ENCODE assay signal across 13 cellular contexts in genomic region chr18:58093311-58093790, GRCh38.
"Had no signal": no experiment of that assay in that cellular context is flagged by ENCODE, and none has a peak within 500 bp of the region (broad histone marks: within the 10 kb centered on the region; RNA-seq: fewer than 3 reads in every experiment).

No MANE protein-coding gene starts in this region.

- H3K27me3 ChIP-seq: ascending aorta had no signal

- H3K4me3 ChIP-seq: ascending aorta had no signal

- H3K27me3 Mint-ChIP-seq: activated CD4-positive, alpha-beta T cell treated with anti-CD3 and anti-CD28 coated beads, Interleukin-2, amount 10 ng/mL, durations not matched to agents 24 days and 14 days; activated CD8-positive, alpha-beta T cell treated with anti-CD3 and anti-CD28 coated beads for 36 hours had no signal

- H3K9me3 Mint-ChIP-seq: activated CD4-positive, alpha-beta T cell treated with anti-CD3 and anti-CD28 coated beads, Interleukin-2, amount 10 ng/mL, durations not matched to agents 24 days and 14 days; activated CD8-positive, alpha-beta T cell treated with anti-CD3 and anti-CD28 coated beads for 36 hours; activated naive CD4-positive, alpha-beta T cell treated with anti-CD3 and anti-CD28 coated beads for 36 hours; activated T-cell treated with anti-CD3 and anti-CD28 coated beads, Interleukin-2, amount 50 U/mL, for 24 hours; activated T-helper 2 cell treated with anti-CD3 and anti-CD28 coated beads, Interferon-gamma antibody, Interleukin-2, Interleukin-4, amounts not matched to agents 10 μg/mL and 5 μg/mL and 100 μg/mL, durations not matched to agents 14 hours and 24 hours and 36 hours; effector memory CD8-positive, alpha-beta T cell had no signal

- DNase-seq: activated CD4-positive, alpha-beta T cell treated with anti-CD3 and anti-CD28 coated beads, Interleukin-2, amount 10 ng/mL, durations not matched to agents 24 days and 14 days; activated CD8-positive, alpha-beta T cell treated with anti-CD3 and anti-CD28 coated beads for 36 hours; activated naive CD4-positive, alpha-beta T cell treated with anti-CD3 and anti-CD28 coated beads for 36 hours; activated T-cell treated with anti-CD3 and anti-CD28 coated beads, Interleukin-2, amount 50 U/mL, for 24 hours; effector memory CD8-positive, alpha-beta T cell; occipital lobe; retina; stimulated activated CD8-positive, alpha-beta memory T cell treated with anti-CD3 and anti-CD28 coated beads, Interleukin-4, amount 100 ng/mL, for 48 hours; stimulated activated naive CD4-positive, alpha-beta T cell; T-helper 1 cell; T-helper 9 cell had no signal

- H3K27ac ChIP-seq: ascending aorta had no signal

- H3K36me3 ChIP-seq: ascending aorta had no signal

- ATAC-seq: activated CD8-positive, alpha-beta T cell treated with anti-CD3 and anti-CD28 coated beads for 36 hours; effector memory CD8-positive, alpha-beta T cell had no signal

- H3K27ac Mint-ChIP-seq: activated CD4-positive, alpha-beta T cell treated with anti-CD3 and anti-CD28 coated beads, Interleukin-2, amount 10 ng/mL, durations not matched to agents 24 days and 14 days; activated CD8-positive, alpha-beta T cell treated with anti-CD3 and anti-CD28 coated beads for 36 hours; activated naive CD4-positive, alpha-beta T cell treated with anti-CD3 and anti-CD28 coated beads for 36 hours; activated T-helper 2 cell treated with anti-CD3 and anti-CD28 coated beads, Interferon-gamma antibody, Interleukin-2, Interleukin-4, amounts not matched to agents 10 μg/mL and 5 μg/mL and 100 μg/mL, durations not matched to agents 14 hours and 24 hours and 36 hours; effector memory CD8-positive, alpha-beta T cell had no signal

- H3K9me3 ChIP-seq: ascending aorta had no signal

- H3K4me1 ChIP-seq: ascending aorta had no signal

- H3K4me3 Mint-ChIP-seq: activated CD4-positive, alpha-beta T cell treated with anti-CD3 and anti-CD28 coated beads, Interleukin-2, amount 10 ng/mL, durations not matched to agents 24 days and 14 days; activated CD8-positive, alpha-beta T cell treated with anti-CD3 and anti-CD28 coated beads for 36 hours; activated naive CD4-positive, alpha-beta T cell treated with anti-CD3 and anti-CD28 coated beads for 36 hours; activated T-cell treated with anti-CD3 and anti-CD28 coated beads, Interleukin-2, amount 50 U/mL, for 24 hours; effector memory CD8-positive, alpha-beta T cell had no signal

- H3K4me1 Mint-ChIP-seq: activated CD4-positive, alpha-beta T cell treated with anti-CD3 and anti-CD28 coated beads, Interleukin-2, amount 10 ng/mL, durations not matched to agents 24 days and 14 days had no signal
